ENCODE assay signal across 2 cellular contexts in the genomic region with DNA sequence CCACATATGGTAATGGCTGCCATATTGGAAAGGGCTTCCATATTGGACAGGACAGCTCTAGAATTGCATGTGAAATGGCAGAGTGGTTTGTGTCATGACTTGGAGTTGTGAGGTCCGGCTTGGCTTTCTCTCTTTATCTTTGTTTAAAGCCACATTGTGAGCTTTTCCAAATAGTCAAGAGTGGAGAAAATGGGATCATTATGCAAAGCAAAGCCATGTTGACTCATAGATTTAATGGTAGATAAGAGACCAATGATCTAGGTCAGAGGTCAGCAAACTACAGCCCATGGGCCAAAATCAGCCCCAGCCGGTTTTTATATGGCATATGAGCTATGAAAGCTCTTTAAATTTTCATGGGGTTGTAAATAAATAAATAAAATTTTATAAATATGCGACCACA.
TF ChIP-seq lines count a peak whose summit lies in the region.

No MANE protein-coding gene starts in this region.

TF ChIP-seq in HepG2, 621 proteins besides CTCF, POLR2A, EP300 and RAD21 (continues in another document):
- no peak for TF ChIP-seq ELF1 (CRISPR knock-in tag; IDR thresholded peaks at IDR 0.05)
- TF ChIP-seq ZNF225 (CRISPR knock-in tag; IDR thresholded peaks at IDR 0.05) = no peak
- TF ChIP-seq, protein P1, sequence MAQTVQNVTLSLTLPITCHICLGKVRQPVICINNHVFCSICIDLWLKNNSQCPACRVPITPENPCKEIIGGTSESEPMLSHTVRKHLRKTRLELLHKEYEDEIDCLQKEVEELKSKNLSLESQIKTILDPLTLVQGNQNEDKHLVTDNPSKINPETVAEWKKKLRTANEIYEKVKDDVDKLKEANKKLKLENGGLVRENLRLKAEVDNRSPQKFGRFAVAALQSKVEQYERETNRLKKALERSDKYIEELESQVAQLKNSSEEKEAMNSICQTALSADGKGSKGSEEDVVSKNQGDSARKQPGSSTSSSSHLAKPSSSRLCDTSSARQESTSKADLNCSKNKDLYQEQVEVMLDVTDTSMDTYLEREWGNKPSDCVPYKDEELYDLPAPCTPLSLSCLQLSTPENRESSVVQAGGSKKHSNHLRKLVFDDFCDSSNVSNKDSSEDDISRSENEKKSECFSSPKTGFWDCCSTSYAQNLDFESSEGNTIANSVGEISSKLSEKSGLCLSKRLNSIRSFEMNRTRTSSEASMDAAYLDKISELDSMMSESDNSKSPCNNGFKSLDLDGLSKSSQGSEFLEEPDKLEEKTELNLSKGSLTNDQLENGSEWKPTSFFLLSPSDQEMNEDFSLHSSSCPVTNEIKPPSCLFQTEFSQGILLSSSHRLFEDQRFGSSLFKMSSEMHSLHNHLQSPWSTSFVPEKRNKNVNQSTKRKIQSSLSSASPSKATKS (CRISPR knock-in tag; IDR thresholded peaks at IDR 0.05) = no peak
- TF ChIP-seq KAT2B (IDR thresholded peaks at IDR 0.05; ENCODE audit: borderline replicate concordance, low read depth, low read length) = no peak
- TF ChIP-seq, protein P2, sequence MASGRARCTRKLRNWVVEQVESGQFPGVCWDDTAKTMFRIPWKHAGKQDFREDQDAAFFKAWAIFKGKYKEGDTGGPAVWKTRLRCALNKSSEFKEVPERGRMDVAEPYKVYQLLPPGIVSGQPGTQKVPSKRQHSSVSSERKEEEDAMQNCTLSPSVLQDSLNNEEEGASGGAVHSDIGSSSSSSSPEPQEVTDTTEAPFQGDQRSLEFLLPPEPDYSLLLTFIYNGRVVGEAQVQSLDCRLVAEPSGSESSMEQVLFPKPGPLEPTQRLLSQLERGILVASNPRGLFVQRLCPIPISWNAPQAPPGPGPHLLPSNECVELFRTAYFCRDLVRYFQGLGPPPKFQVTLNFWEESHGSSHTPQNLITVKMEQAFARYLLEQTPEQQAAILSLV (CRISPR knock-in tag; IDR thresholded peaks at IDR 0.05; ENCODE audit: borderline replicate concordance) = no peak
- TF ChIP-seq, protein P3, sequence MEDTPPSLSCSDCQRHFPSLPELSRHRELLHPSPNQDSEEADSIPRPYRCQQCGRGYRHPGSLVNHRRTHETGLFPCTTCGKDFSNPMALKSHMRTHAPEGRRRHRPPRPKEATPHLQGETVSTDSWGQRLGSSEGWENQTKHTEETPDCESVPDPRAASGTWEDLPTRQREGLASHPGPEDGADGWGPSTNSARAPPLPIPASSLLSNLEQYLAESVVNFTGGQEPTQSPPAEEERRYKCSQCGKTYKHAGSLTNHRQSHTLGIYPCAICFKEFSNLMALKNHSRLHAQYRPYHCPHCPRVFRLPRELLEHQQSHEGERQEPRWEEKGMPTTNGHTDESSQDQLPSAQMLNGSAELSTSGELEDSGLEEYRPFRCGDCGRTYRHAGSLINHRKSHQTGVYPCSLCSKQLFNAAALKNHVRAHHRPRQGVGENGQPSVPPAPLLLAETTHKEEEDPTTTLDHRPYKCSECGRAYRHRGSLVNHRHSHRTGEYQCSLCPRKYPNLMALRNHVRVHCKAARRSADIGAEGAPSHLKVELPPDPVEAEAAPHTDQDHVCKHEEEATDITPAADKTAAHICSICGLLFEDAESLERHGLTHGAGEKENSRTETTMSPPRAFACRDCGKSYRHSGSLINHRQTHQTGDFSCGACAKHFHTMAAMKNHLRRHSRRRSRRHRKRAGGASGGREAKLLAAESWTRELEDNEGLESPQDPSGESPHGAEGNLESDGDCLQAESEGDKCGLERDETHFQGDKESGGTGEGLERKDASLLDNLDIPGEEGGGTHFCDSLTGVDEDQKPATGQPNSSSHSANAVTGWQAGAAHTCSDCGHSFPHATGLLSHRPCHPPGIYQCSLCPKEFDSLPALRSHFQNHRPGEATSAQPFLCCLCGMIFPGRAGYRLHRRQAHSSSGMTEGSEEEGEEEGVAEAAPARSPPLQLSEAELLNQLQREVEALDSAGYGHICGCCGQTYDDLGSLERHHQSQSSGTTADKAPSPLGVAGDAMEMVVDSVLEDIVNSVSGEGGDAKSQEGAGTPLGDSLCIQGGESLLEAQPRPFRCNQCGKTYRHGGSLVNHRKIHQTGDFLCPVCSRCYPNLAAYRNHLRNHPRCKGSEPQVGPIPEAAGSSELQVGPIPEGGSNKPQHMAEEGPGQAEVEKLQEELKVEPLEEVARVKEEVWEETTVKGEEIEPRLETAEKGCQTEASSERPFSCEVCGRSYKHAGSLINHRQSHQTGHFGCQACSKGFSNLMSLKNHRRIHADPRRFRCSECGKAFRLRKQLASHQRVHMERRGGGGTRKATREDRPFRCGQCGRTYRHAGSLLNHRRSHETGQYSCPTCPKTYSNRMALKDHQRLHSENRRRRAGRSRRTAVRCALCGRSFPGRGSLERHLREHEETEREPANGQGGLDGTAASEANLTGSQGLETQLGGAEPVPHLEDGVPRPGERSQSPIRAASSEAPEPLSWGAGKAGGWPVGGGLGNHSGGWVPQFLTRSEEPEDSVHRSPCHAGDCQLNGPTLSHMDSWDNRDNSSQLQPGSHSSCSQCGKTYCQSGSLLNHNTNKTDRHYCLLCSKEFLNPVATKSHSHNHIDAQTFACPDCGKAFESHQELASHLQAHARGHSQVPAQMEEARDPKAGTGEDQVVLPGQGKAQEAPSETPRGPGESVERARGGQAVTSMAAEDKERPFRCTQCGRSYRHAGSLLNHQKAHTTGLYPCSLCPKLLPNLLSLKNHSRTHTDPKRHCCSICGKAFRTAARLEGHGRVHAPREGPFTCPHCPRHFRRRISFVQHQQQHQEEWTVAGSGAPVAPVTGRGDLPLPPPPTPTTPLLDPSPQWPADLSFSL (CRISPR knock-in tag; IDR thresholded peaks at IDR 0.05) = no peak
- TF ChIP-seq ZNF746 (CRISPR knock-in tag; IDR thresholded peaks at IDR 0.05) = no peak
- TF ChIP-seq ZNF724P (CRISPR knock-in tag; IDR thresholded peaks at IDR 0.05; ENCODE audit: borderline replicate concordance) = no peak
- TF ChIP-seq ZBTB7B (CRISPR knock-in tag; IDR thresholded peaks at IDR 0.05) = no peak
- TF ChIP-seq, protein P4, sequence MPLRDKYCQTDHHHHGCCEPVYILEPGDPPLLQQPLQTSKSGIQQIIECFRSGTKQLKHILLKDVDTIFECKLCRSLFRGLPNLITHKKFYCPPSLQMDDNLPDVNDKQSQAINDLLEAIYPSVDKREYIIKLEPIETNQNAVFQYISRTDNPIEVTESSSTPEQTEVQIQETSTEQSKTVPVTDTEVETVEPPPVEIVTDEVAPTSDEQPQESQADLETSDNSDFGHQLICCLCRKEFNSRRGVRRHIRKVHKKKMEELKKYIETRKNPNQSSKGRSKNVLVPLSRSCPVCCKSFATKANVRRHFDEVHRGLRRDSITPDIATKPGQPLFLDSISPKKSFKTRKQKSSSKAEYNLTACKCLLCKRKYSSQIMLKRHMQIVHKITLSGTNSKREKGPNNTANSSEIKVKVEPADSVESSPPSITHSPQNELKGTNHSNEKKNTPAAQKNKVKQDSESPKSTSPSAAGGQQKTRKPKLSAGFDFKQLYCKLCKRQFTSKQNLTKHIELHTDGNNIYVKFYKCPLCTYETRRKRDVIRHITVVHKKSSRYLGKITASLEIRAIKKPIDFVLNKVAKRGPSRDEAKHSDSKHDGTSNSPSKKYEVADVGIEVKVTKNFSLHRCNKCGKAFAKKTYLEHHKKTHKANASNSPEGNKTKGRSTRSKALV (CRISPR knock-in tag; IDR thresholded peaks at IDR 0.05) = no peak
- no peak for TF ChIP-seq SOX13 (IDR thresholded peaks at IDR 0.05)
- no peak for TF ChIP-seq SOX13 (CRISPR knock-in tag; conservative IDR thresholded peaks at IDR 0.05 in 1 of 2, IDR thresholded peaks at IDR 0.05 in 1 of 2)

TF ChIP-seq in H1, 55 proteins besides CTCF, POLR2A, EP300 and RAD21:
- TF ChIP-seq SIX5 (IDR thresholded peaks at IDR 0.05; ENCODE audit: low read depth, low read length) = no peak
- no peak for TF ChIP-seq KDM4A (IDR thresholded peaks at IDR 0.05; ENCODE audit: low read depth, low read length, severe bottlenecking)
- TF ChIP-seq MAFK (IDR thresholded peaks at IDR 0.05; ENCODE audit: low read depth, low read length) = no peak
- TF ChIP-seq KDM1A (IDR thresholded peaks at IDR 0.05; ENCODE audit: borderline replicate concordance, low read length) = no peak
- TF ChIP-seq RFX5 (IDR thresholded peaks at IDR 0.05; ENCODE audit: borderline replicate concordance, low read depth, low read length) = no peak
- no peak for TF ChIP-seq GTF2F1 (IDR thresholded peaks at IDR 0.05; ENCODE audit: borderline replicate concordance, low read depth, low read length)
- TF ChIP-seq POU5F1 (IDR thresholded peaks at IDR 0.05; ENCODE audit: low read depth, low read length) = no peak
- TF ChIP-seq EZH2 (IDR thresholded peaks at IDR 0.05; ENCODE audit: low read depth, low read length, severe bottlenecking) = no peak
- no peak for TF ChIP-seq SAP30 (IDR thresholded peaks at IDR 0.05; ENCODE audit: insufficient read depth, insufficient replicate concordance, low read length)
- TF ChIP-seq BACH1 (IDR thresholded peaks at IDR 0.05; ENCODE audit: low read length) = no peak
- TF ChIP-seq JUND (IDR thresholded peaks at IDR 0.05; ENCODE audit: low read length) = no peak
- no peak for TF ChIP-seq JUN (IDR thresholded peaks at IDR 0.05; ENCODE audit: low read depth, low read length)
- no peak for TF ChIP-seq HDAC6 (IDR thresholded peaks at IDR 0.05; ENCODE audit: low read depth, low read length)
- TF ChIP-seq CHD2 (IDR thresholded peaks at IDR 0.05; ENCODE audit: low read length) = no peak
